Comparison of ENCODE assay signal across 8 cellular contexts in genomic region chr5:138492552-138493045, GRCh38. TPM values are rescaled to one million over a fixed set of nuclear protein-coding genes. Genes with fewer than 3 reads are reported as not detected.
DNase-seq lines count a peak whose midpoint lies in the region; ATAC-seq, FAIRE-seq and TF ChIP-seq lines count a peak whose summit lies in the region.

No MANE protein-coding gene starts in this region.

- no peaks in the 10 kb centered on the region for H3K9me3 Mint-ChIP-seq in activated naive CD4-positive, alpha-beta T cell treated with anti-CD3 and anti-CD28 coated beads, Interleukin-2, amount 10 ng/mL, durations not matched to agents 7 days and 5 days

- peak overlapping the region; percentile 93 for H2BK15ac ChIP-seq in mesenchymal stem cell (ENCODE audit: low read depth, poor library complexity, severe bottlenecking)

- intact Hi-C loops in K562 (cut with micrococcal nuclease): loop anchor here (2.0 kb wide), 1 partner anchor 28 kb away; the partner anchor contains the start of gene EGR1

- H3K27me3 Mint-ChIP-seq in activated naive CD4-positive, alpha-beta T cell treated with anti-CD3 and anti-CD28 coated beads, Interleukin-2, amount 10 ng/mL, durations not matched to agents 7 days and 5 days: peaks cover 80% of the 10 kb centered on the region

- no peak overlapping the region for H3K27ac Mint-ChIP-seq in activated naive CD4-positive, alpha-beta T cell treated with anti-CD3 and anti-CD28 coated beads, Interleukin-2, amount 10 ng/mL, durations not matched to agents 7 days and 5 days

- H4K8ac ChIP-seq in mesenchymal stem cell (ENCODE audit: low read length): no peak overlapping the region

- H3K79me1 ChIP-seq in mesenchymal stem cell (replicated peaks; ENCODE audit: low read length, poor library complexity, severe bottlenecking): no peaks in the 10 kb centered on the region

- H3K27ac ChIP-seq in K562 (ENCODE audit: extremely low read depth, low read depth, low read length) (peak overlapping the region; percentile 78), mesenchymal stem cell (ENCODE audit: low read length, poor library complexity, severe bottlenecking) (no peak overlapping the region), upper lobe of left lung (peak overlapping the region in 3 of 4 donors; percentile 26 to 68 (median 32))

- no peak for DNase-seq in activated naive CD4-positive, alpha-beta T cell treated with anti-CD3 and anti-CD28 coated beads, Interleukin-2, amount 10 ng/mL, durations not matched to agents 7 days and 5 days
- DNase-seq in activated naive CD4-positive, alpha-beta T cell (lab: John Stamatoyannopoulos, UW): no peak
- DNase-seq in K562 (ENCODE audit: extremely low read depth in 1 of 4, low spot score in 3 of 4): peak in 2 of 4 experiments; percentile 19 to 44
- DNase-seq in mesenchymal stem cell: no peak
- no peak for DNase-seq in upper lobe of left lung
- DNase-seq in kidney glomerular epithelial cell (lab: John Stamatoyannopoulos, UW): no peak
- DNase-seq in NCI-H2029 treated with DMSO at 0.1 percent for 48 hours (lab: John Stamatoyannopoulos, UW): no peak

- CTCF ChIA-PET in activated naive CD4-positive, alpha-beta T cell treated with anti-CD3 and anti-CD28 coated beads, Interleukin-2, amount 10 ng/mL, durations not matched to agents 7 days and 5 days (lab: Charles Lee): interaction anchor here (1.0 to 2.2 kb wide), 5 partner anchors 11 to 54 kb away, joined by 3 to 20 read pairs (median 4); partner anchors contain the start of gene EGR1
- CTCF ChIA-PET in K562 (lab: Yijun Ruan, JAX; ENCODE audit: low intra/inter-chr PET ratio): interaction anchor here (0.7 kb wide), 1 partner anchor 314 kb away, joined by 3 read pairs; the partner anchor contains the start of gene KIF20A

- no peak overlapping the region for H2AK5ac ChIP-seq in mesenchymal stem cell (ENCODE audit: low read length, severe bottlenecking)

- BruUV-seq in K562 (replicated peaks; lab: Mats Ljungman, UMichigan): no TSS peak

- no peak overlapping the region for H3K14ac ChIP-seq in mesenchymal stem cell (ENCODE audit: low read length in 2 of 2)

- H2BK5ac ChIP-seq in mesenchymal stem cell (ENCODE audit: low read depth, low read length, poor library complexity, severe bottlenecking): no peak overlapping the region

- peaks cover 6% of the 10 kb centered on the region; the same call in 2 of the 3 replicates for H3K79me2 ChIP-seq in K562 (ENCODE audit: control insufficient read depth, insufficient read depth, low read length)

- no peak overlapping the region for H4K91ac ChIP-seq in mesenchymal stem cell (ENCODE audit: low read length)

- peaks cover 10% of the 10 kb centered on the region for H3K4me1 Mint-ChIP-seq in activated naive CD4-positive, alpha-beta T cell treated with anti-CD3 and anti-CD28 coated beads, Interleukin-2, amount 10 ng/mL, durations not matched to agents 7 days and 5 days

- no peak for TF ChIP-seq EP300 in K562 (IDR thresholded peaks at IDR 0.05; ENCODE audit: low read length)
- no peak for TF ChIP-seq EP300 in upper lobe of left lung (IDR thresholded peaks at IDR 0.05)

- H3K36me3 ChIP-seq in K562 (ENCODE audit: control insufficient read depth, insufficient read depth, low read length): no peaks in the 10 kb centered on the region
- H3K36me3 ChIP-seq in mesenchymal stem cell (ENCODE audit: control insufficient read depth in 1 of 2, insufficient read depth in 2 of 2, low read depth in 1 of 2, low read length in 2 of 2): no peaks in the 10 kb centered on the region
- no peaks in the 10 kb centered on the region for H3K36me3 ChIP-seq in upper lobe of left lung

- no peaks in the 10 kb centered on the region for H3K9me3 ChIP-seq in K562 (replicated peaks; ENCODE audit: control insufficient read depth, insufficient read depth, low read depth, low read length)
- H3K9me3 ChIP-seq in mesenchymal stem cell (ENCODE audit: control insufficient read depth, low read length): no peaks in the 10 kb centered on the region
- H3K9me3 ChIP-seq in upper lobe of left lung: no peaks in the 10 kb centered on the region

- TF ChIP-seq RAD21 in K562 (CRISPR knock-in tag; conservative IDR thresholded peaks at IDR 0.05 in 1 of 2, IDR thresholded peaks at IDR 0.05 in 1 of 2): no peak

- H2AFZ ChIP-seq in K562 (ENCODE audit: low read depth, low read length) (peak overlapping the region; percentile 30), mesenchymal stem cell (ENCODE audit: low read depth, low read length) (peak overlapping the region; percentile 66)

- no peak for TF ChIP-seq CTCF in K562 (IDR thresholded peaks at IDR 0.05 in 2 of 3, conservative IDR thresholded peaks at IDR 0.05 in 1 of 3; ENCODE audit: insufficient read depth in 2 of 3, low read depth in 1 of 3, low read length in 3 of 3)
- TF ChIP-seq CTCF in upper lobe of left lung (IDR thresholded peaks at IDR 0.05): no peak

- H3K4me2 ChIP-seq in K562 (ENCODE audit: insufficient read depth, low read length) (peak overlapping the region; percentile 89), mesenchymal stem cell (ENCODE audit: low read length, poor library complexity, severe bottlenecking) (peak overlapping the region; percentile 98)

- 3% methylated on average over 10 of the region's 10 CpGs for WGBS in K562 (ENCODE audit: insufficient coverage, low coverage, missing lambda C conversion rate)
- 44% methylated on average over 10 of the region's 10 CpGs for WGBS in mesenchymal stem cell
- WGBS in upper lobe of left lung, 2 donors: 40 to 46% methylated on average over 10 of the region's 10 CpGs

- no peaks in the 10 kb centered on the region for H4K20me1 ChIP-seq in K562 (replicated peaks; ENCODE audit: control insufficient read depth, insufficient read depth, low read length)

- H2BK12ac ChIP-seq in mesenchymal stem cell (ENCODE audit: low read length in 2 of 2): no peak overlapping the region

- peak overlapping the region; percentile 80 for H3K4me3 Mint-ChIP-seq in activated naive CD4-positive, alpha-beta T cell treated with anti-CD3 and anti-CD28 coated beads, Interleukin-2, amount 10 ng/mL, durations not matched to agents 7 days and 5 days

- H3K9ac ChIP-seq in K562 (ENCODE audit: insufficient read depth in 1 of 2, low read depth in 2 of 2, low read length in 2 of 2): peak overlapping the region; percentile 87 to 97
- H3K9ac ChIP-seq in mesenchymal stem cell (ENCODE audit: low read length): peak overlapping the region; percentile 83

- H3K4me3 ChIP-seq in K562 (peak overlapping the region; percentile 49), mesenchymal stem cell (ENCODE audit: insufficient read depth in 1 of 2, low read depth in 1 of 2, low read length in 2 of 2) (peak overlapping the region; percentile 60 to 73), upper lobe of left lung (peak overlapping the region; percentile 43 to 72 (median 56))

- no peak overlapping the region for H2BK120ac ChIP-seq in mesenchymal stem cell (ENCODE audit: low read depth, low read length)

- POLR2A ChIA-PET in K562 (lab: Yijun Ruan, JAX): interaction anchor here (0.6 to 3.4 kb wide), 9 partner anchors 11 to 304 kb away, joined by 3 to 13 read pairs (median 4); partner anchors contain the start of gene EGR1

- H3K4ac ChIP-seq in mesenchymal stem cell (ENCODE audit: low read depth in 1 of 2, low read length in 2 of 2): no peak overlapping the region

- H3K36me3 Mint-ChIP-seq in activated naive CD4-positive, alpha-beta T cell treated with anti-CD3 and anti-CD28 coated beads, Interleukin-2, amount 10 ng/mL, durations not matched to agents 7 days and 5 days: no peaks in the 10 kb centered on the region

- no peaks in the 10 kb centered on the region for H3K27me3 ChIP-seq in K562 (ENCODE audit: control insufficient read depth in 2 of 2, insufficient read depth in 2 of 2, low read length in 2 of 2)
- peaks cover 22 to 36% of the 10 kb centered on the region in 2 experiments for H3K27me3 ChIP-seq in mesenchymal stem cell (ENCODE audit: control insufficient read depth in 1 of 2, insufficient read depth in 1 of 2, low read length in 2 of 2)
- no peaks in the 10 kb centered on the region for H3K27me3 ChIP-seq in upper lobe of left lung

- ATAC-seq in K562 (0 out of 3 replicates have a peak, but pooled peaks have one; percentile 1), upper lobe of left lung (ENCODE audit: low FRiP score in 2 of 2) (peak in 1 of 2 donors; percentile 1), HG02840 (IDR thresholded peaks at IDR 0.05; ENCODE audit: low FRiP score, unreplicated experiment) (no peak)

- peak; percentile 29 for FAIRE-seq in K562 (lab: Jason Lieb, UNC)

- in situ Hi-C loops in K562 (cut with MboI): no loop called here

- H3K23ac ChIP-seq in mesenchymal stem cell (ENCODE audit: low read length in 2 of 2): no peak overlapping the region

- H3K9me1 ChIP-seq in K562 (ENCODE audit: control insufficient read depth, insufficient read depth, low read length): no peaks in the 10 kb centered on the region

- TF ChIP-seq POLR2A in K562 (conservative IDR thresholded peaks at IDR 0.05): peak; percentile 46; the same call in 1 of the 2 replicates
- TF ChIP-seq POLR2A in upper lobe of left lung (IDR thresholded peaks at IDR 0.05): no peak

- H3K18ac ChIP-seq in mesenchymal stem cell (ENCODE audit: low read depth in 1 of 2, low read length in 2 of 2): peak overlapping the region; percentile 0 to 87

- H3K4me1 ChIP-seq in K562 (replicated peaks in 1 of 2; ENCODE audit: control insufficient read depth in 2 of 2, insufficient read depth in 2 of 2, low read length in 2 of 2) (peaks cover 49 to 51% of the 10 kb centered on the region in 2 experiments), mesenchymal stem cell (ENCODE audit: control insufficient read depth, insufficient read depth, low read depth, low read length) (peaks cover 20% of the 10 kb centered on the region), upper lobe of left lung (peaks cover 14 to 20% (median 17%) of the 10 kb centered on the region in 4 donors)

RNA-seq across cellular contexts. Expression of gene EGR1, which starts 27.3 kb away (rescaled TPM):
- total RNA-seq in K562 (2011; cell fraction: chromatin; rRNA removed; ENCODE audit: low replicate concordance): 105 and 112 TPM in 2 replicates
- 51.7 and 57.5 TPM in 2 replicates for total RNA-seq in K562 (2011; cell fraction: nucleolus; rRNA removed)
- total RNA-seq in K562 (2011; cell fraction: nucleoplasm; rRNA removed): 70.1 and 77.6 TPM in 2 replicates
- total RNA-seq in K562 (2014; rRNA removed) (10.1 and 32.7 TPM in 2 replicates), K562 (2014; rRNA removed; fragmentation: Illumina TruSeq; extraction: Trizol) (12.0 and 19.7 TPM in 2 replicates), K562 (2015; rRNA removed; fragmentation: Illumina TruSeq; extraction: Trizol) (1.3 and 1.7 TPM in 2 replicates), K562 (2021) (77.0 and 135 TPM in 2 replicates), upper lobe of left lung (100 to 1,000 TPM in 2 of 6 donors, 10 to 100 TPM in 4; 14.7 to 222 (median 64.2) TPM)
- polyA plus RNA-seq in K562 (2011; rRNA removed) (9.0 and 12.2 TPM in 2 replicates), K562 (2014; fragmentation: Illumina TruSeq; extraction: Trizol) (78.6 and 132 TPM in 2 replicates), K562 (2014; fragmentation: Nextera tagmentation; extraction: Ambion mirVana) (10 to 100 TPM; 21.5 to 43.6 TPM), K562 (2014; rRNA removed) (54.7 and 102 TPM in 2 replicates)
- 10.0 and 22.8 TPM in 2 replicates for polyA plus RNA-seq in K562 (2011; cell fraction: cytosol; rRNA removed)
- polyA plus RNA-seq in K562 (2011; cell fraction: nucleus; rRNA removed): 25.0 and 99.0 TPM in 2 replicates
- 195 and 197 TPM in 2 replicates for polyA plus RNA-seq in K562 (2012)
- 8.4 and 15.0 TPM in 2 replicates for polyA minus RNA-seq in K562 (2011; rRNA and poly(A)+ RNA removed)
- 36.2 and 53.5 TPM in 2 replicates for polyA minus RNA-seq in K562 (2011; cell fraction: cytosol; rRNA and poly(A)+ RNA removed)
- polyA minus RNA-seq in K562 (2011; cell fraction: nucleus; rRNA and poly(A)+ RNA removed): 13.7 and 30.8 TPM in 2 replicates
- 459 TPM for polyA plus RNA-seq in mesenchymal stem cell (2013, experiment 1 of 2)
- polyA plus RNA-seq in mesenchymal stem cell (2013, experiment 2 of 2): 434 TPM

RNA-seq across cellular contexts. Expression of gene ETF1, which starts 50.4 kb away (rescaled TPM):
- total RNA-seq in K562 (2011; cell fraction: chromatin; rRNA removed; ENCODE audit: low replicate concordance): 43.7 and 83.9 TPM in 2 replicates
- 26.2 and 27.1 TPM in 2 replicates for total RNA-seq in K562 (2011; cell fraction: nucleolus; rRNA removed)
- 53.3 and 65.5 TPM in 2 replicates for total RNA-seq in K562 (2011; cell fraction: nucleoplasm; rRNA removed)
- total RNA-seq in K562 (2014; rRNA removed): 149 and 157 TPM in 2 replicates
- total RNA-seq in K562 (2014; rRNA removed; fragmentation: Illumina TruSeq; extraction: Trizol): 190 and 225 TPM in 2 replicates
- 146 and 159 TPM in 2 replicates for total RNA-seq in K562 (2015; rRNA removed; fragmentation: Illumina TruSeq; extraction: Trizol)
- 189 and 209 TPM in 2 replicates for total RNA-seq in K562 (2021)
- polyA plus RNA-seq in K562 (2011; rRNA removed): 113 and 179 TPM in 2 replicates
- 43.2 and 61.7 TPM in 2 replicates for polyA plus RNA-seq in K562 (2011; cell fraction: cytosol; rRNA removed)
- 33.0 and 41.2 TPM in 2 replicates for polyA plus RNA-seq in K562 (2011; cell fraction: nucleus; rRNA removed)
- 93.8 and 122 TPM in 2 replicates for polyA plus RNA-seq in K562 (2012)
- 162 and 198 TPM in 2 replicates for polyA plus RNA-seq in K562 (2014; fragmentation: Illumina TruSeq; extraction: Trizol)
- 10 to 100 TPM; 53.7 to 57.3 TPM for polyA plus RNA-seq in K562 (2014; fragmentation: Nextera tagmentation; extraction: Ambion mirVana)
- polyA plus RNA-seq in K562 (2014; rRNA removed): 137 and 164 TPM in 2 replicates
- polyA minus RNA-seq in K562 (2011; rRNA and poly(A)+ RNA removed): 249 and 254 TPM in 2 replicates
- 67.7 and 94.2 TPM in 2 replicates for polyA minus RNA-seq in K562 (2011; cell fraction: cytosol; rRNA and poly(A)+ RNA removed)
- 25.3 and 40.0 TPM in 2 replicates for polyA minus RNA-seq in K562 (2011; cell fraction: nucleus; rRNA and poly(A)+ RNA removed)
- 93.4 TPM for polyA plus RNA-seq in mesenchymal stem cell (2013, experiment 1 of 2)
- polyA plus RNA-seq in mesenchymal stem cell (2013, experiment 2 of 2): 96.7 TPM
- 100 to 1,000 TPM in 2 of 6 donors, 10 to 100 TPM in 4; 22.0 to 147 (median 92.4) TPM for total RNA-seq in upper lobe of left lung

RNA-seq across cellular contexts. Expression of gene REEP2, which starts 53.7 kb away (rescaled TPM):
- 0.30 and 2.6 TPM in 2 replicates for total RNA-seq in K562 (2011; cell fraction: chromatin; rRNA removed; ENCODE audit: low replicate concordance)
- 0.67 and 0.92 TPM in 2 replicates for total RNA-seq in K562 (2011; cell fraction: nucleolus; rRNA removed)
- total RNA-seq in K562 (2011; cell fraction: nucleoplasm; rRNA removed): 0.76 and 1.8 TPM in 2 replicates
- 0.09 and 0.49 TPM in 2 replicates for total RNA-seq in K562 (2014; rRNA removed)
- total RNA-seq in K562 (2014; rRNA removed; fragmentation: Illumina TruSeq; extraction: Trizol): 0.11 TPM in 1 of 2 replicates, not detected in the other
- 0.26 and 0.29 TPM in 2 replicates for total RNA-seq in K562 (2015; rRNA removed; fragmentation: Illumina TruSeq; extraction: Trizol)
- 0.44 and 0.63 TPM in 2 replicates for total RNA-seq in K562 (2021)
- polyA plus RNA-seq in K562 (2011; rRNA removed): 0.69 and 1.1 TPM in 2 replicates
- polyA plus RNA-seq in K562 (2011; cell fraction: cytosol; rRNA removed): 1.3 and 1.6 TPM in 2 replicates
- polyA plus RNA-seq in K562 (2011; cell fraction: nucleus; rRNA removed): 2.2 and 3.1 TPM in 2 replicates
- 0.42 TPM in 2 replicates for polyA plus RNA-seq in K562 (2012)
- polyA plus RNA-seq in K562 (2014; fragmentation: Illumina TruSeq; extraction: Trizol): 0.13 and 0.54 TPM in 2 replicates
- under 1 TPM in 1 of 2 experiments, not detected in 1; 0.03 TPM for polyA plus RNA-seq in K562 (2014; fragmentation: Nextera tagmentation; extraction: Ambion mirVana)
- 0.05 and 0.32 TPM in 2 replicates for polyA plus RNA-seq in K562 (2014; rRNA removed)
- 0.99 and 2.2 TPM in 2 replicates for polyA minus RNA-seq in K562 (2011; rRNA and poly(A)+ RNA removed)
- 0.95 TPM in 1 of 2 replicates, not detected in the other for polyA minus RNA-seq in K562 (2011; cell fraction: cytosol; rRNA and poly(A)+ RNA removed)
- polyA minus RNA-seq in K562 (2011; cell fraction: nucleus; rRNA and poly(A)+ RNA removed): 0.11 and 0.67 TPM in 2 replicates
- polyA plus RNA-seq in mesenchymal stem cell (2013, experiment 1 of 2): 9.4 TPM
- polyA plus RNA-seq in mesenchymal stem cell (2013, experiment 2 of 2): 9.3 TPM
- total RNA-seq in upper lobe of left lung: 1 to 10 TPM in 1 of 6 donors, under 1 TPM in 4, not detected in 1; 0.33 to 3.2 (median 0.46) TPM
